ENCODE assay signal across 1 cellular context in genomic region chr15:85494035-85494793, GRCh38.
TF ChIP-seq lines count a peak whose summit lies in the region.

No MANE protein-coding gene starts in this region.

TF ChIP-seq in HEK293, 187 proteins besides CTCF, POLR2A, EP300 and RAD21 (continued from another document and continues in another):
- no peak for TF ChIP-seq BCL6B (tag by site-specific recombination; IDR thresholded peaks at IDR 0.05)
- no peak for TF ChIP-seq AEBP2 (tag by site-specific recombination; IDR thresholded peaks at IDR 0.05; ENCODE audit: borderline replicate concordance)
- no peak for TF ChIP-seq ZNF830 (tag by site-specific recombination; IDR thresholded peaks at IDR 0.05; ENCODE audit: low read depth)
- TF ChIP-seq RBAK (tag by site-specific recombination; IDR thresholded peaks at IDR 0.05) = no peak
- TF ChIP-seq ZBTB8A (tag by site-specific recombination; IDR thresholded peaks at IDR 0.05) = no peak
- no peak for TF ChIP-seq ZNF521 (tag by site-specific recombination; IDR thresholded peaks at IDR 0.05)
- no peak for TF ChIP-seq ZSCAN18 (tag by site-specific recombination; IDR thresholded peaks at IDR 0.05)
- TF ChIP-seq BCL11B (tag by site-specific recombination; IDR thresholded peaks at IDR 0.05; ENCODE audit: low read depth) = no peak
- no peak for TF ChIP-seq ZNF223 (tag by site-specific recombination; IDR thresholded peaks at IDR 0.05)
- no peak for TF ChIP-seq ZNF776 (tag by site-specific recombination; IDR thresholded peaks at IDR 0.05; ENCODE audit: borderline replicate concordance)
- TF ChIP-seq ZNF202 (tag by site-specific recombination; IDR thresholded peaks at IDR 0.05; ENCODE audit: borderline replicate concordance) = no peak
- TF ChIP-seq ZNF580 (tag by site-specific recombination; IDR thresholded peaks at IDR 0.05) = no peak
- no peak for TF ChIP-seq ZNF394 (tag by site-specific recombination; IDR thresholded peaks at IDR 0.05; ENCODE audit: borderline replicate concordance)
- TF ChIP-seq ZNF302 (tag by site-specific recombination; IDR thresholded peaks at IDR 0.05; ENCODE audit: low read depth) = no peak
- no peak for TF ChIP-seq ZNF274 (IDR thresholded peaks at IDR 0.05; ENCODE audit: low read length)
- no peak for TF ChIP-seq ZNF274 (tag by site-specific recombination; IDR thresholded peaks at IDR 0.05; ENCODE audit: borderline replicate concordance)
- no peak for TF ChIP-seq ZNF76 (tag by site-specific recombination; IDR thresholded peaks at IDR 0.05; ENCODE audit: borderline replicate concordance, low read depth)
- no peak for TF ChIP-seq ZNF791 (tag by site-specific recombination; IDR thresholded peaks at IDR 0.05)
- TF ChIP-seq ZBTB44 (tag by site-specific recombination; IDR thresholded peaks at IDR 0.05) = no peak
- TF ChIP-seq ZNF157 (tag by site-specific recombination; IDR thresholded peaks at IDR 0.05) = no peak
- 0 out of 2 replicates have a peak, but pooled peaks have one; percentile 63 for TF ChIP-seq ZEB2 (tag by site-specific recombination; IDR thresholded peaks at IDR 0.05)
- TF ChIP-seq SP3 (tag by site-specific recombination; IDR thresholded peaks at IDR 0.05) = no peak
- TF ChIP-seq PRDM2 (tag by site-specific recombination; IDR thresholded peaks at IDR 0.05; ENCODE audit: borderline replicate concordance) = no peak
- no peak for TF ChIP-seq GFI1B (tag by site-specific recombination; IDR thresholded peaks at IDR 0.05)
- peak; percentile 73 for TF ChIP-seq SP7 (tag by site-specific recombination; IDR thresholded peaks at IDR 0.05)
- TF ChIP-seq ZNF280C (tag by site-specific recombination; IDR thresholded peaks at IDR 0.05) = no peak
- no peak for TF ChIP-seq ZNF596 (tag by site-specific recombination; IDR thresholded peaks at IDR 0.05)
- no peak for TF ChIP-seq ZNF529 (tag by site-specific recombination; IDR thresholded peaks at IDR 0.05; ENCODE audit: insufficient replicate concordance)
- TF ChIP-seq ZNF488 (tag by site-specific recombination; IDR thresholded peaks at IDR 0.05) = no peak
- TF ChIP-seq REPIN1 (tag by site-specific recombination; IDR thresholded peaks at IDR 0.05; ENCODE audit: low read depth) = no peak
- TF ChIP-seq ZBTB7A (tag by site-specific recombination; IDR thresholded peaks at IDR 0.05; ENCODE audit: low read depth) = no peak
- TF ChIP-seq ZIC2 (tag by site-specific recombination; IDR thresholded peaks at IDR 0.05) = no peak
- TF ChIP-seq ZFP3 (tag by site-specific recombination; IDR thresholded peaks at IDR 0.05; ENCODE audit: low read depth) = no peak
- peak; percentile 57; the same call in 1 of the 2 replicates for TF ChIP-seq ZBTB17 (tag by site-specific recombination; IDR thresholded peaks at IDR 0.05)
- no peak for TF ChIP-seq ZNF16 (tag by site-specific recombination; IDR thresholded peaks at IDR 0.05; ENCODE audit: low read depth)
- TF ChIP-seq KLF8 (tag by site-specific recombination; IDR thresholded peaks at IDR 0.05) = 0 out of 2 replicates have a peak, but pooled peaks have one; percentile 27
- TF ChIP-seq PRDM4 (tag by site-specific recombination; IDR thresholded peaks at IDR 0.05) = no peak
- peak; percentile 36; the same call in 1 of the 2 replicates for TF ChIP-seq ZNF366 (tag by site-specific recombination; conservative IDR thresholded peaks at IDR 0.05)
